In the genomic region with DNA sequence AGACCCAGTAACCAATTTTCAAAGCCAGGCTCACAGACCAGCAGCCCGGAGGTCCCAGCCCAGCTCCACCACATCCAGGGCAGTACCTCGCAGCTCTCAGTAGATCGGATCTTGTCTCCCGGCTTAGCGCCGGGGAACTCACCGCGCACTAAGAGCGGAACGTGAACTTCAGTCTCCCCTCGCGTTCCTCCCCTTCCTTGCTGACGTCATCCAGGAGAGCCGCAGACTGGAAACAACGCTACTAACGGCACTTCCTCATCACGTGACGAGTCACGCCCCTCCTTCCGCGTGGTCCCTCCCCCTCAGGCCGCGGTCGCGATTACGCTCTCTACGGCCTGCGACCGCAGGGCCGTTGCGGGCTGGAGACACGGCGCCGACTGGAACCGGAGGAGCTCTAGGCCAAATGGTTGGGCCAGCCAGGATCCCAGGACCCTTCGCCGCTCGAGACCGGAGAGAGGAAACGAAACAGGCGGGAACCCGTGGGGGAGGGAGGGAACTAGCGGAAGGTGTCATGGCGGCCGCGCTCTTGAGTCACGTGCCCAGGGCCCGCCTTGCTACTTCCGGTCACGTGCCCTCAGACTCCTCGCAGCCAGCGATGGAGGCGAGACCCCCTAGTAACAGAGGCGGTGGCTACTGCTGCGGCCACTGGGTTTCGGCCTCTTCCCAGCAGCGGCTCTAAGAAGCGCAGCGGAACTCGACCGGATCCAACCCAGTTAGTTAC, we compare ENCODE assay signal across 1 cellular context.
TF ChIP-seq lines count a peak whose summit lies in the region.

A gene (plus strand): TSS at position 577 of the 721 bp plus-strand sequence. CDS start 10,508 bp downstream, outside the sequence.
A gene with protein sequence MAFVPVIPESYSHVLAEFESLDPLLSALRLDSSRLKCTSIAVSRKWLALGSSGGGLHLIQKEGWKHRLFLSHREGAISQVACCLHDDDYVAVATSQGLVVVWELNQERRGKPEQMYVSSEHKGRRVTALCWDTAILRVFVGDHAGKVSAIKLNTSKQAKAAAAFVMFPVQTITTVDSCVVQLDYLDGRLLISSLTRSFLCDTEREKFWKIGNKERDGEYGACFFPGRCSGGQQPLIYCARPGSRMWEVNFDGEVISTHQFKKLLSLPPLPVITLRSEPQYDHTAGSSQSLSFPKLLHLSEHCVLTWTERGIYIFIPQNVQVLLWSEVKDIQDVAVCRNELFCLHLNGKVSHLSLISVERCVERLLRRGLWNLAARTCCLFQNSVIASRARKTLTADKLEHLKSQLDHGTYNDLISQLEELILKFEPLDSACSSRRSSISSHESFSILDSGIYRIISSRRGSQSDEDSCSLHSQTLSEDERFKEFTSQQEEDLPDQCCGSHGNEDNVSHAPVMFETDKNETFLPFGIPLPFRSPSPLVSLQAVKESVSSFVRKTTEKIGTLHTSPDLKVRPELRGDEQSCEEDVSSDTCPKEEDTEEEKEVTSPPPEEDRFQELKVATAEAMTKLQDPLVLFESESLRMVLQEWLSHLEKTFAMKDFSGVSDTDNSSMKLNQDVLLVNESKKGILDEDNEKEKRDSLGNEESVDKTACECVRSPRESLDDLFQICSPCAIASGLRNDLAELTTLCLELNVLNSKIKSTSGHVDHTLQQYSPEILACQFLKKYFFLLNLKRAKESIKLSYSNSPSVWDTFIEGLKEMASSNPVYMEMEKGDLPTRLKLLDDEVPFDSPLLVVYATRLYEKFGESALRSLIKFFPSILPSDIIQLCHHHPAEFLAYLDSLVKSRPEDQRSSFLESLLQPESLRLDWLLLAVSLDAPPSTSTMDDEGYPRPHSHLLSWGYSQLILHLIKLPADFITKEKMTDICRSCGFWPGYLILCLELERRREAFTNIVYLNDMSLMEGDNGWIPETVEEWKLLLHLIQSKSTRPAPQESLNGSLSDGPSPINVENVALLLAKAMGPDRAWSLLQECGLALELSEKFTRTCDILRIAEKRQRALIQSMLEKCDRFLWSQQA (minus strand): TSS at position 150 of the 721 bp plus-strand sequence. CDS start 4,282 bp downstream, outside the sequence.

TF ChIP-seq in HepG2, 621 proteins besides CTCF, POLR2A, EP300 and RAD21 (continued from another document and continues in another):
- TF ChIP-seq NRL (CRISPR knock-in tag; IDR thresholded peaks at IDR 0.05; ENCODE audit: borderline replicate concordance) (peak; percentile 98), BCL6 (CRISPR knock-in tag; IDR thresholded peaks at IDR 0.05) (peak; percentile 49), ZNF354B (CRISPR knock-in tag; IDR thresholded peaks at IDR 0.05) (peak; percentile 52; the same call in 1 of the 2 replicates), PRMT3 (CRISPR knock-in tag; IDR thresholded peaks at IDR 0.05; ENCODE audit: borderline replicate concordance, low read depth) (no peak), NONO (IDR thresholded peaks at IDR 0.05) (no peak), NONO (CRISPR knock-in tag; conservative IDR thresholded peaks at IDR 0.05) (peak; percentile 95), HDAC6 (IDR thresholded peaks at IDR 0.05; ENCODE audit: low read depth, low read length) (no peak), MIER3 (CRISPR knock-in tag; IDR thresholded peaks at IDR 0.05; ENCODE audit: borderline replicate concordance) (peak; percentile 93), STAG1 (CRISPR knock-in tag; IDR thresholded peaks at IDR 0.05) (0 out of 2 replicates have a peak, but pooled peaks have one; percentile 4), ELF4 (CRISPR knock-in tag; IDR thresholded peaks at IDR 0.05; ENCODE audit: borderline replicate concordance) (peak; percentile 96), BORCS8-MEF2B (CRISPR knock-in tag; IDR thresholded peaks at IDR 0.05) (peak; percentile 96), ZNF282 (IDR thresholded peaks at IDR 0.05; ENCODE audit: partially characterized antibody) (no peak), XBP1 (CRISPR knock-in tag; IDR thresholded peaks at IDR 0.05) (no peak), ZNF382 (CRISPR knock-in tag; IDR thresholded peaks at IDR 0.05; ENCODE audit: borderline replicate concordance) (no peak), ZNF678 (CRISPR knock-in tag; IDR thresholded peaks at IDR 0.05) (peak; percentile 72; the same call in 1 of the 2 replicates), MYNN (CRISPR knock-in tag; IDR thresholded peaks at IDR 0.05; ENCODE audit: low read depth) (peak; percentile 91), LCORL (IDR thresholded peaks at IDR 0.05) (peak; percentile 60; the same call in 1 of the 2 replicates), LCORL (CRISPR knock-in tag; IDR thresholded peaks at IDR 0.05) (peak; percentile 5; the same call in 1 of the 2 replicates)
- TF ChIP-seq, protein P1, sequence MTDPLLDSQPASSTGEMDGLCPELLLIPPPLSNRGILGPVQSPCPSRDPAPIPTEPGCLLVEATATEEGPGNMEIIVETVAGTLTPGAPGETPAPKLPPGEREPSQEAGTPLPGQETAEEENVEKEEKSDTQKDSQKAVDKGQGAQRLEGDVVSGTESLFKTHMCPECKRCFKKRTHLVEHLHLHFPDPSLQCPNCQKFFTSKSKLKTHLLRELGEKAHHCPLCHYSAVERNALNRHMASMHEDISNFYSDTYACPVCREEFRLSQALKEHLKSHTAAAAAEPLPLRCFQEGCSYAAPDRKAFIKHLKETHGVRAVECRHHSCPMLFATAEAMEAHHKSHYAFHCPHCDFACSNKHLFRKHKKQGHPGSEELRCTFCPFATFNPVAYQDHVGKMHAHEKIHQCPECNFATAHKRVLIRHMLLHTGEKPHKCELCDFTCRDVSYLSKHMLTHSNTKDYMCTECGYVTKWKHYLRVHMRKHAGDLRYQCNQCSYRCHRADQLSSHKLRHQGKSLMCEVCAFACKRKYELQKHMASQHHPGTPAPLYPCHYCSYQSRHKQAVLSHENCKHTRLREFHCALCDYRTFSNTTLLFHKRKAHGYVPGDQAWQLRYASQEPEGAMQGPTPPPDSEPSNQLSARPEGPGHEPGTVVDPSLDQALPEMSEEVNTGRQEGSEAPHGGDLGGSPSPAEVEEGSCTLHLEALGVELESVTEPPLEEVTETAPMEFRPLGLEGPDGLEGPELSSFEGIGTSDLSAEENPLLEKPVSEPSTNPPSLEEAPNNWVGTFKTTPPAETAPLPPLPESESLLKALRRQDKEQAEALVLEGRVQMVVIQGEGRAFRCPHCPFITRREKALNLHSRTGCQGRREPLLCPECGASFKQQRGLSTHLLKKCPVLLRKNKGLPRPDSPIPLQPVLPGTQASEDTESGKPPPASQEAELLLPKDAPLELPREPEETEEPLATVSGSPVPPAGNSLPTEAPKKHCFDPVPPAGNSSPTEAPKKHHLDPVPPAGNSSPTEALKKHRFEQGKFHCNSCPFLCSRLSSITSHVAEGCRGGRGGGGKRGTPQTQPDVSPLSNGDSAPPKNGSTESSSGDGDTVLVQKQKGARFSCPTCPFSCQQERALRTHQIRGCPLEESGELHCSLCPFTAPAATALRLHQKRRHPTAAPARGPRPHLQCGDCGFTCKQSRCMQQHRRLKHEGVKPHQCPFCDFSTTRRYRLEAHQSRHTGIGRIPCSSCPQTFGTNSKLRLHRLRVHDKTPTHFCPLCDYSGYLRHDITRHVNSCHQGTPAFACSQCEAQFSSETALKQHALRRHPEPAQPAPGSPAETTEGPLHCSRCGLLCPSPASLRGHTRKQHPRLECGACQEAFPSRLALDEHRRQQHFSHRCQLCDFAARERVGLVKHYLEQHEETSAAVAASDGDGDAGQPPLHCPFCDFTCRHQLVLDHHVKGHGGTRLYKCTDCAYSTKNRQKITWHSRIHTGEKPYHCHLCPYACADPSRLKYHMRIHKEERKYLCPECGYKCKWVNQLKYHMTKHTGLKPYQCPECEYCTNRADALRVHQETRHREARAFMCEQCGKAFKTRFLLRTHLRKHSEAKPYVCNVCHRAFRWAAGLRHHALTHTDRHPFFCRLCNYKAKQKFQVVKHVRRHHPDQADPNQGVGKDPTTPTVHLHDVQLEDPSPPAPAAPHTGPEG (CRISPR knock-in tag; IDR thresholded peaks at IDR 0.05), result peak; percentile 64; the same call in 1 of the 2 replicates
- TF ChIP-seq, protein P2, sequence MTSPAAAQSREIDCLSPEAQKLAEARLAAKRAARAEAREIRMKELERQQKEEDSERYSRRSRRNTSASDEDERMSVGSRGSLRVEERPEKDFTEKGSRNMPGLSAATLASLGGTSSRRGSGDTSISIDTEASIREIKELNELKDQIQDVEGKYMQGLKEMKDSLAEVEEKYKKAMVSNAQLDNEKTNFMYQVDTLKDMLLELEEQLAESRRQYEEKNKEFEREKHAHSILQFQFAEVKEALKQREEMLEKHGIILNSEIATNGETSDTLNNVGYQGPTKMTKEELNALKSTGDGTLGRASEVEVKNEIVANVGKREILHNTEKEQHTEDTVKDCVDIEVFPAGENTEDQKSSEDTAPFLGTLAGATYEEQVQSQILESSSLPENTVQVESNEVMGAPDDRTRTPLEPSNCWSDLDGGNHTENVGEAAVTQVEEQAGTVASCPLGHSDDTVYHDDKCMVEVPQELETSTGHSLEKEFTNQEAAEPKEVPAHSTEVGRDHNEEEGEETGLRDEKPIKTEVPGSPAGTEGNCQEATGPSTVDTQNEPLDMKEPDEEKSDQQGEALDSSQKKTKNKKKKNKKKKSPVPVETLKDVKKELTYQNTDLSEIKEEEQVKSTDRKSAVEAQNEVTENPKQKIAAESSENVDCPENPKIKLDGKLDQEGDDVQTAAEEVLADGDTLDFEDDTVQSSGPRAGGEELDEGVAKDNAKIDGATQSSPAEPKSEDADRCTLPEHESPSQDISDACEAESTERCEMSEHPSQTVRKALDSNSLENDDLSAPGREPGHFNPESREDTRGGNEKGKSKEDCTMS (CRISPR knock-in tag; conservative IDR thresholded peaks at IDR 0.05), result no peak
- TF ChIP-seq, protein P3, sequence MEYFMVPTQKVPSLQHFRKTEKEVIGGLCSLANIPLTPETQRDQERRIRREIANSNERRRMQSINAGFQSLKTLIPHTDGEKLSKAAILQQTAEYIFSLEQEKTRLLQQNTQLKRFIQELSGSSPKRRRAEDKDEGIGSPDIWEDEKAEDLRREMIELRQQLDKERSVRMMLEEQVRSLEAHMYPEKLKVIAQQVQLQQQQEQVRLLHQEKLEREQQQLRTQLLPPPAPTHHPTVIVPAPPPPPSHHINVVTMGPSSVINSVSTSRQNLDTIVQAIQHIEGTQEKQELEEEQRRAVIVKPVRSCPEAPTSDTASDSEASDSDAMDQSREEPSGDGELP (IDR thresholded peaks at IDR 0.05; ENCODE audit: borderline replicate concordance, low read depth), result no peak
- TF ChIP-seq, protein P4, sequence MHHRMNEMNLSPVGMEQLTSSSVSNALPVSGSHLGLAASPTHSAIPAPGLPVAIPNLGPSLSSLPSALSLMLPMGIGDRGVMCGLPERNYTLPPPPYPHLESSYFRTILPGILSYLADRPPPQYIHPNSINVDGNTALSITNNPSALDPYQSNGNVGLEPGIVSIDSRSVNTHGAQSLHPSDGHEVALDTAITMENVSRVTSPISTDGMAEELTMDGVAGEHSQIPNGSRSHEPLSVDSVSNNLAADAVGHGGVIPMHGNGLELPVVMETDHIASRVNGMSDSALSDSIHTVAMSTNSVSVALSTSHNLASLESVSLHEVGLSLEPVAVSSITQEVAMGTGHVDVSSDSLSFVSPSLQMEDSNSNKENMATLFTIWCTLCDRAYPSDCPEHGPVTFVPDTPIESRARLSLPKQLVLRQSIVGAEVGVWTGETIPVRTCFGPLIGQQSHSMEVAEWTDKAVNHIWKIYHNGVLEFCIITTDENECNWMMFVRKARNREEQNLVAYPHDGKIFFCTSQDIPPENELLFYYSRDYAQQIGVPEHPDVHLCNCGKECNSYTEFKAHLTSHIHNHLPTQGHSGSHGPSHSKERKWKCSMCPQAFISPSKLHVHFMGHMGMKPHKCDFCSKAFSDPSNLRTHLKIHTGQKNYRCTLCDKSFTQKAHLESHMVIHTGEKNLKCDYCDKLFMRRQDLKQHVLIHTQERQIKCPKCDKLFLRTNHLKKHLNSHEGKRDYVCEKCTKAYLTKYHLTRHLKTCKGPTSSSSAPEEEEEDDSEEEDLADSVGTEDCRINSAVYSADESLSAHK (CRISPR knock-in tag; IDR thresholded peaks at IDR 0.05; ENCODE audit: borderline replicate concordance), result 0 out of 2 replicates have a peak, but pooled peaks have one; percentile 71
- TF ChIP-seq, protein P5, sequence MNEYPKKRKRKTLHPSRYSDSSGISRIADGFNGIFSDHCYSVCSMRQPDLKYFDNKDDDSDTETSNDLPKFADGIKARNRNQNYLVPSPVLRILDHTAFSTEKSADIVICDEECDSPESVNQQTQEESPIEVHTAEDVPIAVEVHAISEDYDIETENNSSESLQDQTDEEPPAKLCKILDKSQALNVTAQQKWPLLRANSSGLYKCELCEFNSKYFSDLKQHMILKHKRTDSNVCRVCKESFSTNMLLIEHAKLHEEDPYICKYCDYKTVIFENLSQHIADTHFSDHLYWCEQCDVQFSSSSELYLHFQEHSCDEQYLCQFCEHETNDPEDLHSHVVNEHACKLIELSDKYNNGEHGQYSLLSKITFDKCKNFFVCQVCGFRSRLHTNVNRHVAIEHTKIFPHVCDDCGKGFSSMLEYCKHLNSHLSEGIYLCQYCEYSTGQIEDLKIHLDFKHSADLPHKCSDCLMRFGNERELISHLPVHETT (CRISPR knock-in tag; conservative IDR thresholded peaks at IDR 0.05), result no peak
- TF ChIP-seq, protein P6, sequence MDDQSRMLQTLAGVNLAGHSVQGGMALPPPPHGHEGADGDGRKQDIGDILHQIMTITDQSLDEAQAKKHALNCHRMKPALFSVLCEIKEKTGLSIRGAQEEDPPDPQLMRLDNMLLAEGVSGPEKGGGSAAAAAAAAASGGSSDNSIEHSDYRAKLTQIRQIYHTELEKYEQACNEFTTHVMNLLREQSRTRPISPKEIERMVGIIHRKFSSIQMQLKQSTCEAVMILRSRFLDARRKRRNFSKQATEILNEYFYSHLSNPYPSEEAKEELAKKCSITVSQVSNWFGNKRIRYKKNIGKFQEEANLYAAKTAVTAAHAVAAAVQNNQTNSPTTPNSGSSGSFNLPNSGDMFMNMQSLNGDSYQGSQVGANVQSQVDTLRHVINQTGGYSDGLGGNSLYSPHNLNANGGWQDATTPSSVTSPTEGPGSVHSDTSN (CRISPR knock-in tag; IDR thresholded peaks at IDR 0.05; ENCODE audit: borderline replicate concordance), result no peak
- TF ChIP-seq, protein P7, sequence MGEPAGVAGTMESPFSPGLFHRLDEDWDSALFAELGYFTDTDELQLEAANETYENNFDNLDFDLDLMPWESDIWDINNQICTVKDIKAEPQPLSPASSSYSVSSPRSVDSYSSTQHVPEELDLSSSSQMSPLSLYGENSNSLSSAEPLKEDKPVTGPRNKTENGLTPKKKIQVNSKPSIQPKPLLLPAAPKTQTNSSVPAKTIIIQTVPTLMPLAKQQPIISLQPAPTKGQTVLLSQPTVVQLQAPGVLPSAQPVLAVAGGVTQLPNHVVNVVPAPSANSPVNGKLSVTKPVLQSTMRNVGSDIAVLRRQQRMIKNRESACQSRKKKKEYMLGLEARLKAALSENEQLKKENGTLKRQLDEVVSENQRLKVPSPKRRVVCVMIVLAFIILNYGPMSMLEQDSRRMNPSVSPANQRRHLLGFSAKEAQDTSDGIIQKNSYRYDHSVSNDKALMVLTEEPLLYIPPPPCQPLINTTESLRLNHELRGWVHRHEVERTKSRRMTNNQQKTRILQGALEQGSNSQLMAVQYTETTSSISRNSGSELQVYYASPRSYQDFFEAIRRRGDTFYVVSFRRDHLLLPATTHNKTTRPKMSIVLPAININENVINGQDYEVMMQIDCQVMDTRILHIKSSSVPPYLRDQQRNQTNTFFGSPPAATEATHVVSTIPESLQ (CRISPR knock-in tag; conservative IDR thresholded peaks at IDR 0.05), result 0 out of 2 replicates have a peak, but pooled peaks have one; percentile 26
